Comparison of ENCODE assay signal across 17 cellular contexts in genomic region chr10:74851834-74852233, GRCh38.
A peak's percentile ranks its signal among the peaks of the same experiment; 100 is the strongest.
DNase-seq lines count a peak whose midpoint lies in the region; ATAC-seq lines count a peak whose summit lies in the region.
"Had no signal": no experiment of that assay in that cellular context is flagged by ENCODE, and none has a peak within 500 bp of the region (broad histone marks: within the 10 kb centered on the region; RNA-seq: fewer than 3 reads in every experiment).

No MANE protein-coding gene starts in this region.

- peak; percentile 8 for DNase-seq in NCI-H1092 treated with DMSO at 0.1 percent for 48 hours (lab: John Stamatoyannopoulos, UW)
- no peak for DNase-seq in NCI-H1092 (lab: John Stamatoyannopoulos, UW)
- peak; percentile 83 for DNase-seq in NCI-H69 (lab: John Stamatoyannopoulos, UW)
- DNase-seq in epithelial cell of prostate (ENCODE audit: low read depth, low spot score) = no peak
- peak; percentile 32 for DNase-seq in pons (ENCODE audit: low spot score)
- DNase-seq in NCI-H2196 (lab: John Stamatoyannopoulos, UW; ENCODE audit: unreplicated experiment) = no peak
- DNase-seq: activated naive CD8-positive, alpha-beta T cell treated with anti-CD3 and anti-CD28 coated beads, Interleukin-2, amount 10 ng/mL, durations not matched to agents 7 days and 5 days; kidney glomerular epithelial cell; MV-4-11; NCI-H226; PC-3; stimulated activated CD4-positive, alpha-beta T cell treated with anti-CD3 and anti-CD28 coated beads, Interleukin-2, amount 100 ng/mL, for 24 hours; stimulated activated CD8-positive, alpha-beta memory T cell treated with anti-CD3 and anti-CD28 coated beads, Interleukin-4, amount 100 ng/mL, for 48 hours; upper lobe of left lung; WERI-Rb-1 had no signal

- ATAC-seq in GM19463 (IDR thresholded peaks at IDR 0.05; ENCODE audit: unreplicated experiment) = no peak
- no peak for ATAC-seq in HG03135 (IDR thresholded peaks at IDR 0.05; ENCODE audit: unreplicated experiment)
- ATAC-seq: PC-3 had no signal

- H3K27ac ChIP-seq in epithelial cell of prostate = peak overlapping the region; percentile 42
- H3K27ac ChIP-seq: WERI-Rb-1 had no signal

Comparison
In these comparisons a context has a peak if more than half of its experiments do, and no peak if none do; other contexts are left out.
1. DNase-seq: peak in NCI-H1092 treated with DMSO at 0.1 percent for 48 hours (single experiment), NCI-H69 (single experiment) and pons (single experiment); none in NCI-H1092 (single experiment), epithelial cell of prostate (single experiment) and NCI-H2196 (single experiment).